8 cellular contexts compared by ENCODE assay signal in genomic region chr6:79077680-79078056, GRCh38. TPM values are rescaled to one million over a fixed set of nuclear protein-coding genes. Genes with fewer than 3 reads are reported as not detected.
DNase-seq lines count a peak whose midpoint lies in the region; ATAC-seq and TF ChIP-seq lines count a peak whose summit lies in the region.

No MANE protein-coding gene starts in this region.

- no peak overlapping the region for H2BK12ac ChIP-seq in trophoblast cell (ENCODE audit: low read length)

- H2AK5ac ChIP-seq in trophoblast cell (ENCODE audit: low read length) = no peak overlapping the region

- DNase-seq in activated CD4-positive, alpha-beta T cell treated with anti-CD3 and anti-CD28 coated beads for 48 hours = peak; percentile 63
- no peak for DNase-seq in activated CD4-positive, alpha-beta T cell treated with anti-CD3 and anti-CD28 coated beads, Interleukin-2, amount 50 U/mL, for 4 hours
- DNase-seq in fibroblast of villous mesenchyme (ENCODE audit: low read depth) (no peak), trophoblast cell (peak in 1 of 2 donors; percentile 12)
- DNase-seq in activated effector memory CD4-positive, alpha-beta T cell treated with anti-CD3 and anti-CD28 coated beads, Interleukin-2, amount 50 U/mL, for 16 hours = no peak

- H3K4me2 ChIP-seq in KMS-11 (no peak overlapping the region), trophoblast cell (ENCODE audit: low read length) (peak overlapping the region; percentile 32)

- no CpG with 5 or more reads among the region's 54 CpGs for WGBS in trophoblast cell (ENCODE audit: extremely low coverage, insufficient coverage, insufficient read length)

- H3K23ac ChIP-seq in trophoblast cell (ENCODE audit: low read length) = no peak overlapping the region

- H4K8ac ChIP-seq in trophoblast cell (ENCODE audit: low read depth, low read length) = peak overlapping the region; percentile 77

- H3K36me3 ChIP-seq in KMS-11 (ENCODE audit: insufficient read depth) = no peaks in the 10 kb centered on the region
- no peaks in the 10 kb centered on the region for H3K36me3 ChIP-seq in trophoblast cell (ENCODE audit: control insufficient read depth in 1 of 2, insufficient read depth in 2 of 2, low read length in 2 of 2)

- TF ChIP-seq CTCF in KMS-11 (conservative IDR thresholded peaks at IDR 0.05; ENCODE audit: low read depth, low read length) (no peak), VCaP (conservative IDR thresholded peaks at IDR 0.05) (no peak), fibroblast of villous mesenchyme (IDR thresholded peaks at IDR 0.05; ENCODE audit: insufficient read depth, low read depth, low read length) (no peak)

- peaks cover 9% of the 10 kb centered on the region for H3K79me1 ChIP-seq in trophoblast cell (ENCODE audit: low read length)

- H3K9me3 ChIP-seq in trophoblast cell (ENCODE audit: insufficient read depth, low read depth, low read length) = no peaks in the 10 kb centered on the region

- ATAC-seq in GM21786 (IDR thresholded peaks at IDR 0.05; ENCODE audit: unreplicated experiment) = peak; percentile 10

- H3K18ac ChIP-seq in trophoblast cell (ENCODE audit: low read length) = peak overlapping the region; percentile 95

- peak overlapping the region; percentile 85 for H4K12ac ChIP-seq in trophoblast cell (ENCODE audit: low read depth, low read length)

- H4K91ac ChIP-seq in trophoblast cell (ENCODE audit: low read depth, low read length) = peak overlapping the region; percentile 72

- H2AFZ ChIP-seq in KMS-11 (ENCODE audit: low read depth) = peak overlapping the region; percentile 77; the same call in 1 of the 2 replicates
- H2AFZ ChIP-seq in trophoblast cell (ENCODE audit: insufficient read depth, low read length, poor library complexity) = peak overlapping the region; percentile 71

- H3K27ac ChIP-seq in KMS-11 (peak overlapping the region; percentile 93), VCaP (peak overlapping the region; percentile 98), trophoblast cell (ENCODE audit: low read depth, low read length) (peak overlapping the region; percentile 96)

- H4K20me1 ChIP-seq in KMS-11 (ENCODE audit: insufficient read depth) = no peaks in the 10 kb centered on the region

- H3K79me2 ChIP-seq in KMS-11 (ENCODE audit: insufficient read depth, low read depth) = peaks cover 50% of the 10 kb centered on the region
- peaks cover 8% of the 10 kb centered on the region for H3K79me2 ChIP-seq in trophoblast cell (ENCODE audit: control insufficient read depth, insufficient read depth, low read length, poor library complexity)

- H3K9ac ChIP-seq in KMS-11 (peak overlapping the region; percentile 94), trophoblast cell (ENCODE audit: low read length) (peak overlapping the region; percentile 96)

- H3K27me3 ChIP-seq in KMS-11 (ENCODE audit: insufficient read depth, low read depth) = no peaks in the 10 kb centered on the region
- no peaks in the 10 kb centered on the region for H3K27me3 ChIP-seq in trophoblast cell (ENCODE audit: insufficient read depth, low read length)

- no peak overlapping the region for H3K4me3 ChIP-seq in KMS-11 (IDR thresholded peaks at IDR 0.05; ENCODE audit: insufficient read depth, low read depth, low read length)
- peak overlapping the region; percentile 87 for H3K4me3 ChIP-seq in fibroblast of villous mesenchyme (ENCODE audit: low read depth, low read length)
- peak overlapping the region; percentile 86 for H3K4me3 ChIP-seq in trophoblast cell (ENCODE audit: low read depth, low read length)

- H3K4ac ChIP-seq in trophoblast cell (ENCODE audit: low read depth, low read length) = peak overlapping the region; percentile 91

- H3K4me1 ChIP-seq in KMS-11 (ENCODE audit: low read depth, poor library complexity, severe bottlenecking) = peaks cover 39% of the 10 kb centered on the region
- H3K4me1 ChIP-seq in trophoblast cell (ENCODE audit: control insufficient read depth in 1 of 2, insufficient read depth in 2 of 2, low read length in 2 of 2) = no peaks in the 10 kb centered on the region

- peak overlapping the region; percentile 93 for H2BK5ac ChIP-seq in trophoblast cell (ENCODE audit: low read depth, low read length, poor library complexity)

- H3K14ac ChIP-seq in trophoblast cell (ENCODE audit: low read length) = peak overlapping the region; percentile 94

- peak overlapping the region; percentile 78 for H2BK120ac ChIP-seq in trophoblast cell (ENCODE audit: insufficient read depth, low read length, poor library complexity)

RNA-seq across cellular contexts. Expression of gene PHIP, which starts 0.4 kb away (rescaled TPM):
- 16.4 and 26.3 TPM in 2 replicates for total RNA-seq in fibroblast of villous mesenchyme
- polyA plus RNA-seq in trophoblast cell (2013) = 16.6 and 17.6 TPM in 2 replicates
